Comparison of ENCODE assay signal across 8 cellular contexts in genomic region chr14:56487090-56487667, GRCh38.
DNase-seq lines count a peak whose midpoint lies in the region; FAIRE-seq and TF ChIP-seq lines count a peak whose summit lies in the region.

No MANE protein-coding gene starts in this region.

- peak; percentile 71 for TF ChIP-seq CTCF in VCaP (conservative IDR thresholded peaks at IDR 0.05)

- FAIRE-seq in A204.1 (lab: Jason Lieb, UNC): peak; percentile 6

- no peak overlapping the region for H3K27ac ChIP-seq in VCaP

- no peaks in the 10 kb centered on the region for H3K36me3 ChIP-seq in H7 (replicated peaks; ENCODE audit: control insufficient read depth, insufficient read depth, low read length)

- H3K4me3 ChIP-seq in H7 (ENCODE audit: insufficient read depth, low read depth, low read length): no peak overlapping the region

- DNase-seq in HCEC 1CT (peak; percentile 35), kidney glomerular epithelial cell (lab: John Stamatoyannopoulos, UW) (peak; percentile 3), H7 (no peak), T1000 (lab: John Stamatoyannopoulos, UW) (no peak)
- no peak for DNase-seq in effector CD8-positive, alpha-beta T cell (lab: John Stamatoyannopoulos, UW)
- DNase-seq in activated effector memory CD4-positive, alpha-beta T cell treated with Interleukin-2 at 50 U/mL for 16 hours: no peak

- no peaks in the 10 kb centered on the region for H3K27me3 ChIP-seq in H7 (ENCODE audit: control insufficient read depth, insufficient read depth, low read length)

Comparison
In these comparisons a context has a peak if more than half of its experiments do, and no peak if none do; other contexts are left out.
1. DNase-seq: peak in HCEC 1CT (single experiment) and kidney glomerular epithelial cell (single experiment); none in H7 (single experiment), effector CD8-positive, alpha-beta T cell (single experiment), T1000 (single experiment) and activated effector memory CD4-positive, alpha-beta T cell treated with Interleukin-2 at 50 U/mL for 16 hours (single experiment).